Comparison of ENCODE assay signal across 1 cellular context in genomic region chr3:178318957-178319528, GRCh38.
A peak's percentile ranks its signal among the peaks of the same experiment; 100 is the strongest.
TF ChIP-seq lines count a peak whose summit lies in the region.

No MANE protein-coding gene starts in this region.

TF ChIP-seq in K562, 482 proteins besides CTCF, POLR2A, EP300 and RAD21 (continued from another document):
- TF ChIP-seq PBX2 (CRISPR knock-in tag; IDR thresholded peaks at IDR 0.05; ENCODE audit: low read depth) (no peak), PBX2 (tag; conservative IDR thresholded peaks at IDR 0.05; ENCODE audit: low read depth) (peak; percentile 26; the same call in 1 of the 2 replicates), GABPA (tag; conservative IDR thresholded peaks at IDR 0.05; ENCODE audit: low read depth) (0 out of 2 replicates have a peak, but pooled peaks have one; percentile 12), OTX1 (CRISPR knock-in tag; IDR thresholded peaks at IDR 0.05) (no peak), NR2C2 (CRISPR knock-in tag; IDR thresholded peaks at IDR 0.05) (no peak), NR2C2 (tag; IDR thresholded peaks at IDR 0.05) (peak; percentile 79)
